In genomic region chr9:104177676-104178075, GRCh38 we compare ENCODE assay signal across 17 cellular contexts.
DNase-seq lines count a peak whose midpoint lies in the region; ATAC-seq and TF ChIP-seq lines count a peak whose summit lies in the region.
"Had no signal": no experiment of that assay in that cellular context is flagged by ENCODE, and none has a peak within 500 bp of the region (broad histone marks: within the 10 kb centered on the region; RNA-seq: fewer than 3 reads in every experiment).

No MANE protein-coding gene starts in this region.

- H3K4me1 ChIP-seq in PC-3 (ENCODE audit: insufficient read depth, low read length) (no peaks in the 10 kb centered on the region), GM23338 (ENCODE audit: insufficient read depth) (0 out of 2 replicates have a peak, but pooled peaks cover 4% of the 10 kb centered on the region)
- H3K4me1 ChIP-seq: testis had no signal

- no TSS peak for BruUV-seq in PC-3 (replicated peaks; lab: Mats Ljungman, UMichigan)

- no peak overlapping the region for H3K9ac ChIP-seq in PC-3 (ENCODE audit: low read length)

- CTCF ChIA-PET in PC-3 (lab: Charles Lee): no interaction called here

- no peak overlapping the region for H3K27ac Mint-ChIP-seq in GM23338
- no peak overlapping the region for H3K27ac Mint-ChIP-seq in stimulated activated memory B cell treated with anti-CD40 and anti-IgM and Interleukin-4, amounts not matched to agents 10 μg/mL and 1 μg/mL and 100 μg/mL, for 72 hours
- H3K27ac Mint-ChIP-seq: activated CD4-positive, alpha-beta memory T cell treated with anti-CD3 and anti-CD28 coated beads for 36 hours had no signal

- H3K4me3 ChIP-seq in PC-3 (ENCODE audit: low read length) (no peak overlapping the region), GM23338 (no peak overlapping the region)
- H3K4me3 ChIP-seq: testis had no signal

- H3K36me3 Mint-ChIP-seq in GM23338 (ENCODE audit: low read depth): no peaks in the 10 kb centered on the region
- no peaks in the 10 kb centered on the region for H3K36me3 Mint-ChIP-seq in stimulated activated memory B cell treated with anti-CD40 and anti-IgM and Interleukin-4, amounts not matched to agents 10 μg/mL and 1 μg/mL and 100 μg/mL, for 72 hours
- H3K36me3 Mint-ChIP-seq: activated CD4-positive, alpha-beta memory T cell treated with anti-CD3 and anti-CD28 coated beads for 36 hours had no signal

- no peaks in the 10 kb centered on the region for H3K79me2 ChIP-seq in PC-3 (ENCODE audit: low read length)
- H3K79me2 ChIP-seq in GM23338 (replicated peaks; ENCODE audit: insufficient read depth): no peaks in the 10 kb centered on the region

- H3K9me3 Mint-ChIP-seq in GM23338: no peaks in the 10 kb centered on the region
- H3K9me3 Mint-ChIP-seq in stimulated activated memory B cell treated with anti-CD40 and anti-IgM and Interleukin-4, amounts not matched to agents 10 μg/mL and 1 μg/mL and 100 μg/mL, for 72 hours: no peaks in the 10 kb centered on the region
- H3K9me3 Mint-ChIP-seq: activated CD4-positive, alpha-beta memory T cell treated with anti-CD3 and anti-CD28 coated beads for 36 hours; central memory CD8-positive, alpha-beta T cell had no signal

- H3K4me3 Mint-ChIP-seq in GM23338: no peak overlapping the region
- no peak overlapping the region for H3K4me3 Mint-ChIP-seq in stimulated activated memory B cell treated with anti-CD40 and anti-IgM and Interleukin-4, amounts not matched to agents 10 μg/mL and 1 μg/mL and 100 μg/mL, for 72 hours
- H3K4me3 Mint-ChIP-seq: activated CD4-positive, alpha-beta memory T cell treated with anti-CD3 and anti-CD28 coated beads for 36 hours; central memory CD8-positive, alpha-beta T cell had no signal

- no peak for DNase-seq in PC-3
- DNase-seq in NCI-H345 treated with DMSO at 0.1 percent for 48 hours (lab: John Stamatoyannopoulos, UW; ENCODE audit: unreplicated experiment): no peak
- DNase-seq in GM23338 (ENCODE audit: low spot score): no peak
- DNase-seq: activated CD4-positive, alpha-beta memory T cell treated with anti-CD3 and anti-CD28 coated beads for 36 hours; GDM1; IMR-90; left cardiac atrium; nucleus accumbens; stimulated activated CD4-positive, alpha-beta T cell treated with anti-CD3 and anti-CD28 coated beads, Interleukin-2, amount 100 ng/mL, for 24 hours; testis had no signal

- H3F3A ChIP-seq in PC-3 (ENCODE audit: low read length, unreplicated experiment) (no peaks in the 10 kb centered on the region), GM23338 (replicated peaks; ENCODE audit: low read depth) (no peaks in the 10 kb centered on the region)

- H4K20me1 ChIP-seq in PC-3 (ENCODE audit: low read length) (no peaks in the 10 kb centered on the region), GM23338 (replicated peaks; ENCODE audit: insufficient read depth) (no peaks in the 10 kb centered on the region)

- H3K9me2 ChIP-seq in PC-3 (replicated peaks; ENCODE audit: low read length) (no peaks in the 10 kb centered on the region), GM23338 (ENCODE audit: insufficient read depth) (no peaks in the 10 kb centered on the region)

- no peak overlapping the region for H2AFZ ChIP-seq in PC-3 (ENCODE audit: low read length)
- H2AFZ ChIP-seq in GM23338: no peak overlapping the region

- no peaks in the 10 kb centered on the region for H3K27me3 Mint-ChIP-seq in GM23338 (ENCODE audit: insufficient read depth, low read depth, poor library complexity)
- no peaks in the 10 kb centered on the region for H3K27me3 Mint-ChIP-seq in stimulated activated memory B cell treated with anti-CD40 and anti-IgM and Interleukin-4, amounts not matched to agents 10 μg/mL and 1 μg/mL and 100 μg/mL, for 72 hours
- H3K27me3 Mint-ChIP-seq: central memory CD8-positive, alpha-beta T cell had no signal

- ATAC-seq in GM18870 (IDR thresholded peaks at IDR 0.05; ENCODE audit: unreplicated experiment) (peak; percentile 97), GM21515 (IDR thresholded peaks at IDR 0.05; ENCODE audit: unreplicated experiment) (peak; percentile 89), HG03025 (IDR thresholded peaks at IDR 0.05; ENCODE audit: low FRiP score, unreplicated experiment) (peak; percentile 89), HG03571 (IDR thresholded peaks at IDR 0.05; ENCODE audit: unreplicated experiment) (peak; percentile 98), PC-3 (no peak), GM23338 (no peak)
- ATAC-seq in stimulated activated memory B cell treated with anti-CD40 and anti-IgM and Interleukin-4, amounts not matched to agents 10 μg/mL and 1 μg/mL and 100 μg/mL, for 72 hours: no peak
- ATAC-seq: left cardiac atrium, sciatic nerve had no signal

- TF ChIP-seq CTCF in PC-3 (conservative IDR thresholded peaks at IDR 0.05; ENCODE audit: low read depth, low read length) (no peak), GM23338 (conservative IDR thresholded peaks at IDR 0.05; ENCODE audit: low read depth in 2 of 2) (no peak)

- H3K36me3 ChIP-seq in PC-3 (ENCODE audit: low read depth, low read length) (no peaks in the 10 kb centered on the region), GM23338 (ENCODE audit: insufficient read depth) (no peaks in the 10 kb centered on the region)

- H3K27ac ChIP-seq in PC-3 (ENCODE audit: low read length): no peak overlapping the region
- no peak overlapping the region for H3K27ac ChIP-seq in GM23338 (ENCODE audit: low read depth)
- H3K27ac ChIP-seq: testis had no signal

- intact Hi-C loops in PC-3 (cut with micrococcal nuclease): loop anchor here (1.0 to 5.0 kb wide), 3 partner anchors 209 to 566 kb away; no protein-coding TSS in a partner anchor

- H3K27me3 ChIP-seq in PC-3 (ENCODE audit: low read length): no peaks in the 10 kb centered on the region
- H3K27me3 ChIP-seq in GM23338 (ENCODE audit: insufficient read depth): no peaks in the 10 kb centered on the region
- H3K27me3 ChIP-seq: testis had no signal

- POLR2A ChIA-PET in PC-3 (lab: Charles Lee; ENCODE audit: unreplicated experiment): no interaction called here

- no peaks in the 10 kb centered on the region for H3K9me3 ChIP-seq in PC-3 (ENCODE audit: low read length)
- H3K9me3 ChIP-seq: testis had no signal

- peaks cover 2% of the 10 kb centered on the region; the same call in 1 of the 3 replicates for H3K4me1 Mint-ChIP-seq in GM23338
- H3K4me1 Mint-ChIP-seq in stimulated activated memory B cell treated with anti-CD40 and anti-IgM and Interleukin-4, amounts not matched to agents 10 μg/mL and 1 μg/mL and 100 μg/mL, for 72 hours: no peaks in the 10 kb centered on the region
- H3K4me1 Mint-ChIP-seq: central memory CD8-positive, alpha-beta T cell had no signal

- no peak overlapping the region for H3K4me2 ChIP-seq in PC-3 (ENCODE audit: low read length)
- H3K4me2 ChIP-seq in GM23338: no peak overlapping the region

TF ChIP-seq in GM23338, 12 proteins besides CTCF, POLR2A, EP300 and RAD21 (continues in another document):
- TF ChIP-seq EZH2 (IDR thresholded peaks at IDR 0.05; ENCODE audit: low read depth, unreplicated experiment): no peak
- TF ChIP-seq JUNB (IDR thresholded peaks at IDR 0.05; ENCODE audit: unreplicated experiment): no peak

Comparison
In these comparisons a context has a peak if more than half of its experiments do, and no peak if none do; other contexts are left out.
1. ATAC-seq: peak in GM18870 (single experiment), GM21515 (single experiment), HG03025 (single experiment) and HG03571 (single experiment); none in PC-3 (single experiment), GM23338 (single experiment) and stimulated activated memory B cell treated with anti-CD40 and anti-IgM and Interleukin-4, amounts not matched to agents 10 μg/mL and 1 μg/mL and 100 μg/mL, for 72 hours (single experiment).